Comparison of ENCODE assay signal across 22 cellular contexts in the genomic region with DNA sequence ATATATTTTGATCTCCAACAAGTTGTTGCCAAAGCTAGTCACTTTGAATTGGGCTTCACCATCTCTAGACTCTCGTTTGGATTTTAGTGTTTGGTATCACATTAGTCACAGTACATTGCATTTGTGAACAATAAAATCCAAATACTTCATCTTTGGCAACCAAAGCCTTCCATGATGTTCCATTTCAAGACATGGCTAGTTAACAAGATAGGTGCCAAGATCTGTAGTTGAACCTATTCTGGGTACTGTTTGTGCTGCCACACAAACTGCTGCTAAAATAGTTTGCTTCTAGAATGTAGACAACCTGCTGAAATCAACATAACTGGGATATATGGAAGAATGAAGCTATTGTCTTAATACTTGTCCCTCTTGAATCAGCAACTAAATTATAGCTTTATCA.
"Had no signal": no experiment of that assay in that cellular context is flagged by ENCODE, and none has a peak within 500 bp of the region (broad histone marks: within the 10 kb centered on the region; RNA-seq: fewer than 3 reads in every experiment).

No MANE protein-coding gene starts in this region.

- DNase-seq: natural killer cell; occipital lobe; ovary; posterior cingulate gyrus; psoas muscle; right cardiac atrium; right lobe of liver; sigmoid colon; small intestine; stimulated activated CD4-positive, alpha-beta T cell treated with anti-CD3 and anti-CD28 coated beads, Interleukin-15, amount 100 ng/mL, for 24 hours; stimulated activated CD4-positive, alpha-beta T cell treated with anti-CD3 and anti-CD28 coated beads, Interleukin-2, amount 100 ng/mL, for 24 hours; stimulated activated CD4-positive, alpha-beta T cell treated with anti-CD3 and anti-CD28 coated beads, Interleukin-2, amount 100 ng/mL, for 48 hours; stimulated activated CD4-positive, alpha-beta T cell treated with anti-CD3 and anti-CD28 coated beads, Interleukin-4, amount 100 ng/mL, for 24 hours; stimulated activated naive B cell treated with anti-CD40 and anti-IgM and Interleukin-4, amounts not matched to agents 10 μg/mL and 1 μg/mL and 100 μg/mL, for 72 hours; stimulated activated naive CD4-positive, alpha-beta T cell treated with Interleukin-2 at 50 U/mL for 16 hours; stomach; testis; tibial artery; transverse colon; upper lobe of right lung; uterus had no signal

- ATAC-seq: natural killer cell; psoas muscle; right lobe of liver; stimulated activated effector memory CD8-positive, alpha-beta T cell treated with anti-CD3 and anti-CD28 coated beads, Interleukin-12 subunit alpha, Interleukin-12 subunit beta, amount 100 ng/mL, for 72 hours; stimulated activated naive B cell treated with anti-CD40 and anti-IgM and Interleukin-4, amounts not matched to agents 10 μg/mL and 1 μg/mL and 100 μg/mL, for 72 hours; upper lobe of right lung had no signal
